ENCODE assay signal across 8 cellular contexts in genomic region chr5:149564542-149565140, GRCh38. TPM values are rescaled to one million over a fixed set of nuclear protein-coding genes. Genes with fewer than 3 reads are reported as not detected.
DNase-seq lines count a peak whose midpoint lies in the region; ATAC-seq and TF ChIP-seq lines count a peak whose summit lies in the region.
"Not testable (repeated sequence)": the region's sequence is repeated elsewhere in the genome, so short reads cannot be mapped to it uniquely, and the experiment has no call there.

No MANE protein-coding gene starts in this region.

- H3K4me1 Mint-ChIP-seq in mesothelial cell of epicardium, result peaks cover 24% of the 10 kb centered on the region

- H3K27ac Mint-ChIP-seq in mesothelial cell of epicardium, result peak overlapping the region; percentile 31

- not testable (repeated sequence) for H3K9me3 Mint-ChIP-seq in mesothelial cell of epicardium

- TF ChIP-seq EP300 in tibial nerve (IDR thresholded peaks at IDR 0.05), result not testable (repeated sequence)

- TF ChIP-seq CTCF in mesothelial cell of epicardium (IDR thresholded peaks at IDR 0.05; ENCODE audit: unreplicated experiment) (peak; percentile 70), tibial nerve (IDR thresholded peaks at IDR 0.05) (peak; percentile 45 to 85 (median 60))

- WGBS in esophagus, 2 donors, result 42 to 48% methylated on average over 15 of the region's 15 CpGs
- 48 to 49% methylated on average over 15 of the region's 15 CpGs for WGBS in tibial nerve, 2 donors

- DNase-seq in GM03348 (ENCODE audit: low spot score) (peak; percentile 81), HPDE6-E6E7 (ENCODE audit: extremely low spot score) (peak; percentile 78), NCI-H524 (lab: John Stamatoyannopoulos, UW) (peak; percentile 52 to 76)
- DNase-seq in activated CD4-positive, alpha-beta T cell treated with anti-CD3 and anti-CD28 coated beads for 4 hours, result peak; percentile 12
- DNase-seq in mesothelial cell of epicardium (ENCODE audit: low spot score in 2 of 2, unreplicated experiment in 2 of 2); tibial nerve (ENCODE audit: low spot score in 2 of 2): not testable (repeated sequence)

- not testable (repeated sequence) for H3K4me1 ChIP-seq in esophagus (ENCODE audit: control insufficient read depth in 2 of 2, insufficient read depth in 2 of 2, low read length in 1 of 2)
- peaks cover 0 to 45% (median 32%) of the 10 kb centered on the region in 4 donors for H3K4me1 ChIP-seq in tibial nerve

- H3K27me3 Mint-ChIP-seq in mesothelial cell of epicardium (ENCODE audit: low read depth), result not testable (repeated sequence)

- not testable (repeated sequence) for H3K36me3 ChIP-seq in esophagus (ENCODE audit: control insufficient read depth in 2 of 2, insufficient read depth in 2 of 2, low read length in 1 of 2); tibial nerve

- not testable (repeated sequence) for H3K36me3 Mint-ChIP-seq in mesothelial cell of epicardium

- not testable (repeated sequence) for H3K4me3 ChIP-seq in esophagus (ENCODE audit: low read depth in 1 of 2, low read length in 2 of 2); tibial nerve

- not testable (repeated sequence) for TF ChIP-seq POLR2A in tibial nerve (IDR thresholded peaks at IDR 0.05)

- peak overlapping the region; percentile 10 for H3K4me3 Mint-ChIP-seq in mesothelial cell of epicardium

- not testable (repeated sequence) for H3K9me3 ChIP-seq in esophagus (ENCODE audit: control insufficient read depth in 2 of 2, insufficient read depth in 1 of 2, low read depth in 1 of 2, low read length in 1 of 2); tibial nerve

- ATAC-seq in GM21737 (IDR thresholded peaks at IDR 0.05; ENCODE audit: unreplicated experiment), result peak; percentile 86

- not testable (repeated sequence) for H3K27me3 ChIP-seq in esophagus (ENCODE audit: control insufficient read depth in 1 of 2, insufficient read depth in 2 of 2, low read length in 2 of 2); tibial nerve

- peak overlapping the region; percentile 59 to 62 for H3K27ac ChIP-seq in esophagus (ENCODE audit: low read depth in 2 of 2, low read length in 1 of 2)
- H3K27ac ChIP-seq in tibial nerve, result peak overlapping the region in 2 of 4 donors; percentile 50 to 92

RNA-seq across cellular contexts. Expression of gene CSNK1A1, which starts 13.4 kb away (rescaled TPM):
- polyA plus RNA-seq in esophagus, result 10 to 100 TPM; 81.1 to 91.8 TPM
- total RNA-seq in mesothelial cell of epicardium (246 to 254 TPM (median 248 TPM) in 3 replicates), tibial nerve (100 to 1,000 TPM; 146 to 200 (median 166) TPM)

RNA-seq across cellular contexts. Expression of gene ARHGEF37, which starts 16.7 kb away (rescaled TPM):
- 10 to 100 TPM; 10.6 to 11.6 TPM for polyA plus RNA-seq in esophagus
- total RNA-seq in mesothelial cell of epicardium (9.1 to 10.1 TPM (median 10.0 TPM) in 3 replicates), tibial nerve (10 to 100 TPM; 28.8 to 73.7 (median 62.7) TPM)
